ENCODE assay signal across 27 cellular contexts in the genomic region with DNA sequence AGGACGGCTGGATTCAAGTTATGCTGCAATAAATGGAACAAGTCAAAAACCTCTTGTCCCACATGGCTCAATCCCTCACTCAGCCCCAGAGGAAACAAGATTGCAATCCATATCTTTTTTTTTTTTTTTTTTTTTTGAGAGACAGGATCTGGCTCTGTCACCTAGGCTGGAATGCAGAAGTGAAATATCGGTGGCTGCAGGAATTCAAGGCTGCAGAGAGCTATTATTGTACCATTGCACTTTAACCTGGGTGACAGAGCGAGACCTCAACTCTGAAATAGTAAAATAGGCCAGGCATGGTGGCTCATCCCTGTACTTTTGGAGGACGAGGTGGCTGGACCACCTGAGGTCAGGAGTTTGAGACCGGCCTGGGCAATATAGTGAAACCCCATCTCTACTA. TPM values are rescaled to one million over a fixed set of nuclear protein-coding genes. Genes with fewer than 3 reads are reported as not detected.
DNase-seq lines count a peak whose midpoint lies in the region; TF ChIP-seq lines count a peak whose summit lies in the region.
"Had no signal": no experiment of that assay in that cellular context is flagged by ENCODE, and none has a peak within 500 bp of the region (broad histone marks: within the 10 kb centered on the region; RNA-seq: fewer than 3 reads in every experiment).

No MANE protein-coding gene starts in this region.

- POLR2A ChIA-PET in PC-9 (lab: Charles Lee; ENCODE audit: unreplicated experiment), result interaction anchor here (0.5 to 0.7 kb wide), 8 partner anchors 23 to 463 kb away, joined by 4 to 23 read pairs (median 10); partner anchors contain the start of genes ARL16, HGS and MAFG

- H3K36me3 ChIP-seq in PC-9 (ENCODE audit: low read depth) (no peaks in the 10 kb centered on the region), osteoblast (ENCODE audit: insufficient read depth, low read length) (peaks cover 1% of the 10 kb centered on the region)
- H3K36me3 ChIP-seq: ascending aorta, sigmoid colon, uterus had no signal

- TF ChIP-seq CTCF in Calu3 (IDR thresholded peaks at IDR 0.05; ENCODE audit: unreplicated experiment) (no peak), PC-9 (conservative IDR thresholded peaks at IDR 0.05) (no peak), osteoblast (IDR thresholded peaks at IDR 0.05; ENCODE audit: extremely low read depth, low read depth, low read length) (no peak), progenitor cell of endocrine pancreas (IDR thresholded peaks at IDR 0.05; ENCODE audit: unreplicated experiment) (no peak)

- intact Hi-C loops in Calu3 (cut with micrococcal nuclease; ENCODE audit: unreplicated experiment) (no loop called here), PC-9 (cut with micrococcal nuclease; ENCODE audit: unreplicated experiment) (no loop called here)

- H3K9me2 ChIP-seq in PC-9 (ENCODE audit: insufficient read depth), result no peaks in the 10 kb centered on the region
- H3K9me2 ChIP-seq: SK-N-SH had no signal

- no peaks in the 10 kb centered on the region for H3K27me3 ChIP-seq in PC-9 (ENCODE audit: insufficient read depth, low read depth)
- H3K27me3 ChIP-seq in osteoblast (ENCODE audit: insufficient read depth, low read length), result no peaks in the 10 kb centered on the region
- H3K27me3 ChIP-seq: uterus had no signal

- peaks cover 20% of the 10 kb centered on the region for H3F3A ChIP-seq in PC-9 (ENCODE audit: insufficient read depth, low read depth)

- H3K36me3 Mint-ChIP-seq in Calu3 (ENCODE audit: insufficient read depth, unreplicated experiment) (peaks cover 11% of the 10 kb centered on the region), progenitor cell of endocrine pancreas (ENCODE audit: insufficient read depth) (no peaks in the 10 kb centered on the region)
- H3K36me3 Mint-ChIP-seq: activated naive CD4-positive, alpha-beta T cell treated with anti-CD3 and anti-CD28 coated beads, Interleukin-2, amount 50 U/mL, for 72 hours; naive thymus-derived CD8-positive, alpha-beta T cell had no signal

- H4K20me1 ChIP-seq in PC-9 (ENCODE audit: insufficient read depth), result no peaks in the 10 kb centered on the region
- H4K20me1 ChIP-seq in osteoblast (ENCODE audit: insufficient read depth, low read length), result no peaks in the 10 kb centered on the region

- H2AFZ ChIP-seq in PC-9 (no peak overlapping the region), osteoblast (ENCODE audit: low read length) (no peak overlapping the region)
- H2AFZ ChIP-seq: parathyroid adenoma had no signal

- H3K4me2 ChIP-seq in PC-9 (peak overlapping the region; percentile 68), osteoblast (ENCODE audit: insufficient read depth, low read length) (no peak overlapping the region)
- H3K4me2 ChIP-seq: SK-N-SH had no signal

- H3K4me3 ChIP-seq in PC-9 (peak overlapping the region; percentile 15; the same call in 1 of the 2 replicates), osteoblast (ENCODE audit: insufficient read depth, low read length) (no peak overlapping the region)
- H3K4me3 ChIP-seq: ascending aorta, dorsolateral prefrontal cortex, heart left ventricle, sigmoid colon, uterus had no signal

- no TSS peak for BruUV-seq in Calu3 (replicated peaks; lab: Mats Ljungman, UMichigan)
- BruUV-seq in PC-9 (replicated peaks; lab: Mats Ljungman, UMichigan), result no TSS peak

- H3K4me3 Mint-ChIP-seq in Calu3 (ENCODE audit: low read depth, unreplicated experiment), result peak overlapping the region; percentile 50
- H3K4me3 Mint-ChIP-seq in progenitor cell of endocrine pancreas (ENCODE audit: low read depth), result no peak overlapping the region
- H3K4me3 Mint-ChIP-seq: activated T-helper 17 cell treated with anti-CD3 and anti-CD28 coated beads, Interleukin-2, amount 50 U/mL, for 72 hours; CD4-positive, alpha-beta T cell; central memory CD8-positive, alpha-beta T cell; H9; naive thymus-derived CD8-positive, alpha-beta T cell had no signal

- H3K9me3 ChIP-seq in PC-9 (ENCODE audit: insufficient read depth, low read depth) (no peaks in the 10 kb centered on the region), osteoblast (ENCODE audit: low read depth, low read length) (no peaks in the 10 kb centered on the region)
- H3K9me3 ChIP-seq: ascending aorta, heart left ventricle, sigmoid colon, SK-N-SH, uterus had no signal

- no peaks in the 10 kb centered on the region for H3K27me3 Mint-ChIP-seq in Calu3 (ENCODE audit: unreplicated experiment)
- H3K27me3 Mint-ChIP-seq in progenitor cell of endocrine pancreas, result no peaks in the 10 kb centered on the region
- H3K27me3 Mint-ChIP-seq: activated T-helper 17 cell treated with anti-CD3 and anti-CD28 coated beads, Interleukin-2, amount 50 U/mL, for 72 hours; CD4-positive, alpha-beta T cell; naive thymus-derived CD8-positive, alpha-beta T cell had no signal

- H3K27ac ChIP-seq in PC-9 (peak overlapping the region; percentile 65), osteoblast (ENCODE audit: low read depth, low read length) (no peak overlapping the region)
- H3K27ac ChIP-seq: ascending aorta, dorsolateral prefrontal cortex, heart left ventricle, parathyroid adenoma, sigmoid colon, uterus had no signal

- DNase-seq in Calu3 (no peak), PC-9 (peak; percentile 51 to 68), osteoblast (ENCODE audit: insufficient read length, low spot score, missing footprints) (peak; percentile 66), NCI-H526 treated with DMSO at 0.1 percent for 48 hours (lab: John Stamatoyannopoulos, UW) (no peak), progenitor cell of endocrine pancreas (ENCODE audit: low spot score, unreplicated experiment) (no peak), mesenteric fat pad (ENCODE audit: low spot score) (no peak)
- DNase-seq: CD4-positive, alpha-beta T cell; dorsolateral prefrontal cortex; H9; heart left ventricle; KBM-7; left colon; naive thymus-derived CD8-positive, alpha-beta T cell; NCI-H1694 treated with DMSO at 0.1 percent for 48 hours; NCI-H2171 treated with DMSO at 0.1 percent for 48 hours; NCI-H524 treated with DMSO at 0.1 percent for 48 hours; sigmoid colon; SK-N-SH; stimulated activated CD4-positive, alpha-beta T cell treated with anti-CD3 and anti-CD28 coated beads, Interleukin-15, amount 100 ng/mL, for 24 hours; uterus had no signal

- CTCF ChIA-PET in Calu3 (lab: Charles Lee) (no interaction called here), PC-9 (lab: Charles Lee) (no interaction called here)

- H3K79me2 ChIP-seq in PC-9 (ENCODE audit: low read depth) (no peaks in the 10 kb centered on the region), osteoblast (ENCODE audit: insufficient read depth, low read length) (no peaks in the 10 kb centered on the region)
- H3K79me2 ChIP-seq: parathyroid adenoma had no signal

- H3K27ac Mint-ChIP-seq in Calu3 (ENCODE audit: unreplicated experiment), result no peak overlapping the region
- H3K27ac Mint-ChIP-seq in progenitor cell of endocrine pancreas, result no peak overlapping the region
- H3K27ac Mint-ChIP-seq: activated naive CD4-positive, alpha-beta T cell treated with anti-CD3 and anti-CD28 coated beads, Interleukin-2, amount 50 U/mL, for 72 hours; activated T-helper 17 cell treated with anti-CD3 and anti-CD28 coated beads, Interleukin-2, amount 50 U/mL, for 72 hours; CD4-positive, alpha-beta T cell; H9 had no signal

- H3K4me1 ChIP-seq in PC-9 (replicated peaks; ENCODE audit: insufficient read depth) (peaks cover 21% of the 10 kb centered on the region), osteoblast (ENCODE audit: insufficient read depth, low read length) (no peaks in the 10 kb centered on the region)
- H3K4me1 ChIP-seq: ascending aorta, parathyroid adenoma, sigmoid colon, uterus had no signal

- peaks cover 18% of the 10 kb centered on the region for H3K4me1 Mint-ChIP-seq in Calu3 (ENCODE audit: low read depth, unreplicated experiment)
- no peaks in the 10 kb centered on the region for H3K4me1 Mint-ChIP-seq in progenitor cell of endocrine pancreas (ENCODE audit: low read depth)
- H3K4me1 Mint-ChIP-seq: activated T-helper 17 cell treated with anti-CD3 and anti-CD28 coated beads, Interleukin-2, amount 50 U/mL, for 72 hours had no signal

- H3K9me3 Mint-ChIP-seq in Calu3 (ENCODE audit: low read depth, unreplicated experiment) (no peaks in the 10 kb centered on the region), progenitor cell of endocrine pancreas (ENCODE audit: low read depth) (no peaks in the 10 kb centered on the region)
- H3K9me3 Mint-ChIP-seq: activated naive CD4-positive, alpha-beta T cell treated with anti-CD3 and anti-CD28 coated beads, Interleukin-2, amount 50 U/mL, for 72 hours; activated T-helper 17 cell treated with anti-CD3 and anti-CD28 coated beads, Interleukin-2, amount 50 U/mL, for 72 hours; CD4-positive, alpha-beta T cell; central memory CD8-positive, alpha-beta T cell; H9; naive thymus-derived CD8-positive, alpha-beta T cell had no signal

RNA-seq across cellular contexts. Expression of gene PDE6G, which starts 2.7 kb away (rescaled TPM):
- total RNA-seq in Calu3 (2022) (not detected in 2 replicates), PC-9 (2021) (0.68 and 1.3 TPM in 2 replicates), osteoblast (not detected in 2 replicates), progenitor cell of endocrine pancreas (0.50 TPM in 1 of 2 replicates, not detected in the other), mesenteric fat pad (1.3 TPM)
- total RNA-seq: ascending aorta, G401, RPMI7951 had no signal

RNA-seq across cellular contexts. Expression of gene OXLD1, which starts 7.4 kb away (rescaled TPM):
- total RNA-seq in Calu3 (2022) (36.5 and 39.5 TPM in 2 replicates), PC-9 (2021) (40.2 and 66.0 TPM in 2 replicates), osteoblast (21.0 and 21.5 TPM in 2 replicates), progenitor cell of endocrine pancreas (18.6 and 23.6 TPM in 2 replicates), mesenteric fat pad (27.5 TPM)

RNA-seq across cellular contexts. Expression of gene CCDC137, which starts 7.5 kb away (rescaled TPM):
- 37.5 and 37.8 TPM in 2 replicates for total RNA-seq in Calu3 (2022)
- total RNA-seq in PC-9 (2021), result 29.3 and 30.0 TPM in 2 replicates
- total RNA-seq in osteoblast, result 4.7 and 5.6 TPM in 2 replicates
- total RNA-seq in progenitor cell of endocrine pancreas, result 24.8 and 26.6 TPM in 2 replicates
- total RNA-seq in mesenteric fat pad, result 11.9 TPM

RNA-seq across cellular contexts. Expression of gene TSPAN10, which starts 22.0 kb away (rescaled TPM):
- 2.9 and 4.2 TPM in 2 replicates for total RNA-seq in Calu3 (2022)
- 8.6 and 15.0 TPM in 2 replicates for total RNA-seq in PC-9 (2021)
- 2.9 and 11.5 TPM in 2 replicates for total RNA-seq in osteoblast
- total RNA-seq in progenitor cell of endocrine pancreas, result 4.0 and 4.4 TPM in 2 replicates
- 0.29 TPM for total RNA-seq in mesenteric fat pad
- total RNA-seq: ascending aorta had no signal

RNA-seq across cellular contexts. Expression of gene NPLOC4, which starts 22.1 kb away (rescaled TPM):
- total RNA-seq in Calu3 (2022) (146 and 149 TPM in 2 replicates), PC-9 (2021) (154 and 208 TPM in 2 replicates), osteoblast (97.8 and 118 TPM in 2 replicates), progenitor cell of endocrine pancreas (93.8 and 102 TPM in 2 replicates), mesenteric fat pad (129 TPM)

Comparison
In these comparisons a context has a peak if more than half of its experiments do, and no peak if none do; other contexts are left out.
1. DNase-seq: peak in PC-9 (2 of 2) and osteoblast (single experiment); none in Calu3 (single experiment), NCI-H526 treated with DMSO at 0.1 percent for 48 hours (single experiment), progenitor cell of endocrine pancreas (single experiment) and mesenteric fat pad (single experiment).